Comparison of ENCODE assay signal across 28 cellular contexts in the genomic region with DNA sequence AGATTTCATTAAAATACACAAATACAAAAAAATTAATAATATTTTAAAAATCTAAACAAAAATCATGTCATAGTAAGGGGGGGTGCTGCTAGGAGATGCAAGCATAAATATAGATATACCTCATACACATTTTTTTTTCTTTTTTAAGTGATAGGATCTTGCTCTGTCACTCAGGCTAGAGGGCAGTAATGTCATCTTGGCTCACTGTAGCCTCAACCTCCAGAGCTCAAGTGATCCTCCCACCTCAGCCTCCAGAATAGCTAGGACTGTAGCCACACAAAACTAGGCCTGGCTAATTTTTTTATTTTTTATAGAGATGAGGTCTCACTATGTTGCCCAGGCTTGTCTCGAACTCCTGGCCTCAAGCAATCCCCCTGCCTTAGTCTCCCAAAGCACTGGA.
"Had no signal": no experiment of that assay in that cellular context is flagged by ENCODE, and none has a peak within 500 bp of the region (broad histone marks: within the 10 kb centered on the region; RNA-seq: fewer than 3 reads in every experiment).

No MANE protein-coding gene starts in this region.

- H3K9me3 Mint-ChIP-seq: immature natural killer cell; neural crest cell; stimulated activated effector memory CD8-positive, alpha-beta T cell treated with anti-CD3 and anti-CD28 coated beads, Interleukin-12 subunit alpha, Interleukin-12 subunit beta, amount 100 ng/mL, for 72 hours; stimulated activated naive CD8-positive, alpha-beta T cell treated with anti-CD3 and anti-CD28 coated beads, Interleukin-15, amount 100 ng/mL, for 72 hours had no signal

- H3K27me3 ChIP-seq: left lung, pancreas, tibial nerve, upper lobe of left lung, vagina had no signal

- H3K9me3 ChIP-seq: left lung, lower lobe of right lung, pancreas, prostate gland, upper lobe of left lung, vagina had no signal

- DNase-seq: hypothalamus; immature natural killer cell; kidney; left colon; left lung; lower lobe of right lung; mammary epithelial cell; mesenchymal stem cell; naive thymus-derived CD8-positive, alpha-beta T cell; nucleus accumbens; pancreas; posterior cingulate gyrus; retina; right cardiac atrium; stimulated activated CD4-positive, alpha-beta T cell treated with anti-CD3 and anti-CD28 coated beads, Interleukin-12 subunit alpha, Interleukin-12 subunit beta, amount 100 ng/mL, for 4 hours; stimulated activated CD4-positive, alpha-beta T cell treated with anti-CD3 and anti-CD28 coated beads, Interleukin-15, amount 100 ng/mL, for 24 hours; stimulated activated CD4-positive, alpha-beta T cell treated with anti-CD3 and anti-CD28 coated beads, Interleukin-2, amount 100 ng/mL, for 24 hours; stimulated activated CD4-positive, alpha-beta T cell treated with anti-CD3 and anti-CD28 coated beads, Interleukin-4, amount 100 ng/mL, for 1 hour; stimulated activated naive CD4-positive, alpha-beta T cell treated with Interleukin-2 at 50 U/mL for 16 hours; stimulated activated naive CD8-positive, alpha-beta T cell treated with anti-CD3 and anti-CD28 coated beads, Interleukin-15, amount 100 ng/mL, for 72 hours; substantia nigra; upper lobe of left lung had no signal

- H3K27me3 Mint-ChIP-seq: naive thymus-derived CD8-positive, alpha-beta T cell; stimulated activated naive CD8-positive, alpha-beta T cell treated with anti-CD3 and anti-CD28 coated beads, Interleukin-15, amount 100 ng/mL, for 72 hours had no signal

- H3K4me3 Mint-ChIP-seq: immature natural killer cell; naive thymus-derived CD8-positive, alpha-beta T cell; nephron; neural crest cell; stimulated activated effector memory CD8-positive, alpha-beta T cell treated with anti-CD3 and anti-CD28 coated beads, Interleukin-12 subunit alpha, Interleukin-12 subunit beta, amount 100 ng/mL, for 72 hours; stimulated activated naive CD8-positive, alpha-beta T cell treated with anti-CD3 and anti-CD28 coated beads, Interleukin-15, amount 100 ng/mL, for 72 hours had no signal

- H3K4me1 Mint-ChIP-seq: immature natural killer cell; nephron; stimulated activated naive CD8-positive, alpha-beta T cell treated with anti-CD3 and anti-CD28 coated beads, Interleukin-15, amount 100 ng/mL, for 72 hours had no signal

- H3K27ac ChIP-seq: left lung, lower lobe of right lung, pancreas, prostate gland, tibial nerve, vagina had no signal

- H3K36me3 ChIP-seq: pancreas, prostate gland had no signal

- H3K27ac Mint-ChIP-seq: immature natural killer cell; naive thymus-derived CD8-positive, alpha-beta T cell; nephron; stimulated activated effector memory CD8-positive, alpha-beta T cell treated with anti-CD3 and anti-CD28 coated beads, Interleukin-12 subunit alpha, Interleukin-12 subunit beta, amount 100 ng/mL, for 72 hours; stimulated activated naive CD8-positive, alpha-beta T cell treated with anti-CD3 and anti-CD28 coated beads, Interleukin-15, amount 100 ng/mL, for 72 hours had no signal

- H3K4me1 ChIP-seq: left lung, lower lobe of right lung, pancreas, prostate gland, tibial nerve, vagina had no signal

- H3K4me3 ChIP-seq: left lung, lower lobe of right lung, pancreas, prostate gland, tibial nerve, upper lobe of left lung, vagina had no signal
